ENCODE assay signal across 9 cellular contexts in the genomic region with DNA sequence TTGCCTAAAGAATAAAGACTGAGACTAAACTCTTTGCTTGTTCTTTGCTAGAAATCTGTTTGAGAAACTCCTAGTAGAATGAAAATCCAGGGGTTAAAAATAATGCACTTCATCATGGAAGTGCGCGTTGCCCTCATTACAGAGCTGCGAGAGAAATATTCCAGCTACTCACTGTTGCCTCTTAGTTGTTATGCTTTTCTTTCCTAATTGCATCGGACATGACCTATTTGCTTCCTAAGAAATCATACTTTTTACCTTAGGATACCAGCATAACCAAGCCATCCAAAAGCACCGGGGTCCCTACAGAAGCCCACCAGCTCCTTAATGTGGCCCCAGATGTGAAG. TPM values are rescaled to one million over a fixed set of nuclear protein-coding genes. Genes with fewer than 3 reads are reported as not detected.
DNase-seq lines count a peak whose midpoint lies in the region; ATAC-seq and TF ChIP-seq lines count a peak whose summit lies in the region.
"Had no signal": no experiment of that assay in that cellular context is flagged by ENCODE, and none has a peak within 500 bp of the region (broad histone marks: within the 10 kb centered on the region; RNA-seq: fewer than 3 reads in every experiment).

No MANE protein-coding gene starts in this region.

- WGBS in ectodermal cell, 2 experiments, result 2% methylated on average over 5 of the region's 5 CpGs

- H3K36me3 ChIP-seq in BLaER1 treated with 17β-estradiol and CSF1 and Interleukin-3, amounts not matched to agents 10 nM and 100 nM, result no peaks in the 10 kb centered on the region
- H3K36me3 ChIP-seq in KMS-11 (ENCODE audit: insufficient read depth), result no peaks in the 10 kb centered on the region
- no peaks in the 10 kb centered on the region for H3K36me3 ChIP-seq in ectodermal cell (ENCODE audit: control insufficient read depth, insufficient read depth, low read length)

- H3K9me3 ChIP-seq in BLaER1 treated with 17β-estradiol and CSF1 and Interleukin-3, amounts not matched to agents 10 nM and 100 nM (replicated peaks in 1 of 11), result peaks cover 0 to 4% (median 2%) of the 10 kb centered on the region in 11 experiments; a peak in 13 of 22 replicates
- H3K9me3 ChIP-seq in ectodermal cell (ENCODE audit: control insufficient read depth, low read length), result no peaks in the 10 kb centered on the region

- no peak for TF ChIP-seq CTCF in KMS-11 (conservative IDR thresholded peaks at IDR 0.05; ENCODE audit: low read depth, low read length)

- H3K27ac Mint-ChIP-seq in naive thymus-derived CD8-positive, alpha-beta T cell, result peak overlapping the region in 1 of 10 donors; percentile 7
- H3K27ac Mint-ChIP-seq in activated naive CD4-positive, alpha-beta T cell treated with anti-CD3 and anti-CD28 coated beads, Interleukin-2, amount 10 ng/mL, durations not matched to agents 7 days and 5 days, result no peak overlapping the region

- peak overlapping the region; percentile 60 to 75 (median 67) for H3K4me3 ChIP-seq in BLaER1 treated with 17β-estradiol and CSF1 and Interleukin-3, amounts not matched to agents 10 nM and 100 nM
- H3K4me3 ChIP-seq in KMS-11 (IDR thresholded peaks at IDR 0.05; ENCODE audit: insufficient read depth, low read depth, low read length) (no peak overlapping the region), ectodermal cell (ENCODE audit: insufficient read depth, low read depth, low read length) (peak overlapping the region; percentile 53)

- peak overlapping the region; percentile 91 to 99 (median 94) for H3K4me2 ChIP-seq in BLaER1 treated with 17β-estradiol and CSF1 and Interleukin-3, amounts not matched to agents 10 nM and 100 nM
- H3K4me2 ChIP-seq in KMS-11, result peak overlapping the region; percentile 30

- H3K4me1 ChIP-seq in BLaER1 treated with 17β-estradiol and CSF1 and Interleukin-3, amounts not matched to agents 10 nM and 100 nM, result peaks cover 27 to 40% (median 32%) of the 10 kb centered on the region in 10 experiments
- H3K4me1 ChIP-seq in KMS-11 (ENCODE audit: low read depth, poor library complexity, severe bottlenecking) (no peaks in the 10 kb centered on the region), ectodermal cell (ENCODE audit: control insufficient read depth, insufficient read depth, low read length) (peaks cover 9% of the 10 kb centered on the region)

- H3K36me3 Mint-ChIP-seq in naive thymus-derived CD8-positive, alpha-beta T cell, result no peaks in the 10 kb centered on the region
- no peaks in the 10 kb centered on the region for H3K36me3 Mint-ChIP-seq in activated naive CD4-positive, alpha-beta T cell treated with anti-CD3 and anti-CD28 coated beads, Interleukin-2, amount 10 ng/mL, durations not matched to agents 7 days and 5 days

- CTCF ChIA-PET in activated naive CD4-positive, alpha-beta T cell treated with anti-CD3 and anti-CD28 coated beads, Interleukin-2, amount 10 ng/mL, durations not matched to agents 7 days and 5 days (lab: Charles Lee), result no interaction called here

- no peaks in the 10 kb centered on the region for H3K9me3 Mint-ChIP-seq in naive thymus-derived CD8-positive, alpha-beta T cell
- no peaks in the 10 kb centered on the region for H3K9me3 Mint-ChIP-seq in activated naive CD4-positive, alpha-beta T cell treated with anti-CD3 and anti-CD28 coated beads, Interleukin-2, amount 10 ng/mL, durations not matched to agents 7 days and 5 days

- peaks cover 27 to 51% (median 36%) of the 10 kb centered on the region in 5 donors for H3K27me3 Mint-ChIP-seq in naive thymus-derived CD8-positive, alpha-beta T cell
- H3K27me3 Mint-ChIP-seq in activated naive CD4-positive, alpha-beta T cell treated with anti-CD3 and anti-CD28 coated beads, Interleukin-2, amount 10 ng/mL, durations not matched to agents 7 days and 5 days, result peaks cover 38% of the 10 kb centered on the region

- POLR2A ChIA-PET in naive thymus-derived CD8-positive, alpha-beta T cell (lab: Charles Lee), result no interaction called here

- ATAC-seq in naive thymus-derived CD8-positive, alpha-beta T cell, result no peak

- peak overlapping the region; percentile 55 to 79 (median 71); a peak in 21 of 22 replicates for H3K9ac ChIP-seq in BLaER1 treated with 17β-estradiol and CSF1 and Interleukin-3, amounts not matched to agents 10 nM and 100 nM
- H3K9ac ChIP-seq in KMS-11, result no peak overlapping the region

- peaks cover 0 to 16% (median 12%) of the 10 kb centered on the region in 4 donors for H3K4me1 Mint-ChIP-seq in naive thymus-derived CD8-positive, alpha-beta T cell
- peaks cover 4% of the 10 kb centered on the region for H3K4me1 Mint-ChIP-seq in activated naive CD4-positive, alpha-beta T cell treated with anti-CD3 and anti-CD28 coated beads, Interleukin-2, amount 10 ng/mL, durations not matched to agents 7 days and 5 days
- H3K4me1 Mint-ChIP-seq: central memory CD8-positive, alpha-beta T cell had no signal

- 0 out of 2 replicates have a peak overlapping the region, but pooled peaks have one; percentile 58 for H2AFZ ChIP-seq in KMS-11 (ENCODE audit: low read depth)

- H3K27ac ChIP-seq in BLaER1 treated with 17β-estradiol and CSF1 and Interleukin-3, amounts not matched to agents 10 nM and 100 nM, result peak overlapping the region in 5 of 11 experiments; percentile 21 to 70 (median 47); a peak in 11 of 22 replicates
- no peak overlapping the region for H3K27ac ChIP-seq in KMS-11
- no peak overlapping the region for H3K27ac ChIP-seq in ectodermal cell (ENCODE audit: insufficient read depth, low read depth, low read length, poor library complexity, severe bottlenecking)

- H4K20me1 ChIP-seq in BLaER1 treated with 17β-estradiol and CSF1 and Interleukin-3, amounts not matched to agents 10 nM and 100 nM, result no peaks in the 10 kb centered on the region
- no peaks in the 10 kb centered on the region for H4K20me1 ChIP-seq in KMS-11 (ENCODE audit: insufficient read depth)

- DNase-seq in naive thymus-derived CD8-positive, alpha-beta T cell, result no peak
- no peak for DNase-seq in activated naive CD4-positive, alpha-beta T cell treated with anti-CD3 and anti-CD28 coated beads, Interleukin-2, amount 10 ng/mL, durations not matched to agents 7 days and 5 days
- DNase-seq in NCI-H524 treated with DMSO at 0.1 percent for 48 hours (lab: John Stamatoyannopoulos, UW) (no peak), SIG-M5 (lab: John Stamatoyannopoulos, UW) (no peak), NCI-H82 (lab: John Stamatoyannopoulos, UW) (no peak)

- H3K79me2 ChIP-seq in KMS-11 (ENCODE audit: insufficient read depth, low read depth), result no peaks in the 10 kb centered on the region

- H3K4me3 Mint-ChIP-seq in naive thymus-derived CD8-positive, alpha-beta T cell, result peak overlapping the region in 6 of 10 donors; percentile 11 to 45 (median 30)
- no peak overlapping the region for H3K4me3 Mint-ChIP-seq in activated naive CD4-positive, alpha-beta T cell treated with anti-CD3 and anti-CD28 coated beads, Interleukin-2, amount 10 ng/mL, durations not matched to agents 7 days and 5 days
- H3K4me3 Mint-ChIP-seq: central memory CD8-positive, alpha-beta T cell had no signal

- H3K27me3 ChIP-seq in BLaER1 treated with 17β-estradiol and CSF1 and Interleukin-3, amounts not matched to agents 10 nM and 100 nM, result peaks cover 29 to 32% (median 30%) of the 10 kb centered on the region in 11 experiments
- no peaks in the 10 kb centered on the region for H3K27me3 ChIP-seq in KMS-11 (ENCODE audit: insufficient read depth, low read depth)
- H3K27me3 ChIP-seq in ectodermal cell (ENCODE audit: control insufficient read depth, insufficient read depth, low read length, poor library complexity, severe bottlenecking), result peaks cover 27% of the 10 kb centered on the region

RNA-seq across cellular contexts. Expression of gene THSD7A, which starts 0.6 kb away (rescaled TPM):
- 0.69 TPM for polyA plus RNA-seq in ectodermal cell (2013, experiment 1 of 4)
- polyA plus RNA-seq in ectodermal cell (2013, experiment 2 of 4), result 0.39 TPM
- polyA plus RNA-seq in ectodermal cell (2013, experiment 3 of 4), result 0.75 TPM
- 1.1 TPM for polyA plus RNA-seq in ectodermal cell (2013, experiment 4 of 4)
- not detected for total RNA-seq in naive thymus-derived CD8-positive, alpha-beta T cell
- not detected for polyA plus RNA-seq in naive thymus-derived CD8-positive, alpha-beta T cell
